In the genomic region with DNA sequence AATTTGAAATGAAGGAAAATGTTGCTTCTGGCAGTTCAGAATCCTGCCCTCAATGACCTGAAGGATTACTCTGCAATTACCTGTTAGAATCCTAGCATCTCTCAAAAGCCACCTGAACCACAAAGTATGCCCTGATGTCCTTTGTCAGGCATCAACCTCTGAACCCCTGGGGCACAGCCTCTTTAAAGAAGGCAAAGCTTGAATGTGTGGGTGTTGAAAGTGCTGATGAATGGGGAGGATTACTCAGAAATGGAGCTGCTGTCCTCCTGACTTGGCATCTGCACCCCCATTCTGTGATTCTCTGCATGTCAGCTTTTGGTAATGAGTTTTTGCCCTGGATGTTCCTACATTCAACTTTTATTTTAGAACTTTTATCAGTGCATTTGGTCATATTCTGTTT, we compare ENCODE assay signal across 21 cellular contexts.
A peak's percentile ranks its signal among the peaks of the same experiment; 100 is the strongest.
DNase-seq lines count a peak whose midpoint lies in the region; ATAC-seq, FAIRE-seq and TF ChIP-seq lines count a peak whose summit lies in the region.
"Had no signal": no experiment of that assay in that cellular context is flagged by ENCODE, and none has a peak within 500 bp of the region (broad histone marks: within the 10 kb centered on the region; RNA-seq: fewer than 3 reads in every experiment).

No MANE protein-coding gene starts in this region.

- no peak for FAIRE-seq in RCC 7860 (lab: Jason Lieb, UNC)
- FAIRE-seq: GM12892 had no signal

- DNase-seq in endodermal cell = peak; percentile 46
- DNase-seq in RCC 7860 (ENCODE audit: low spot score) = no peak
- DNase-seq in T1000 (lab: John Stamatoyannopoulos, UW) = no peak
- no peak for DNase-seq in foreskin melanocyte
- DNase-seq in NCI-H524 treated with DMSO at 0.1 percent for 48 hours (lab: John Stamatoyannopoulos, UW) = no peak
- DNase-seq: Caco-2; CD4-positive, CD25-positive, alpha-beta regulatory T cell; DMS 273 treated with DMSO at 0.1 percent for 48 hours; DMS79 treated with DMSO at 0.1 percent for 48 hours; NCI-H1105; NCI-H146; NCI-H2029; NCI-H345; NCI-H526; OCI-M1 had no signal

- no peaks in the 10 kb centered on the region for H3K9me3 Mint-ChIP-seq in endodermal cell

- no peak overlapping the region for H3K4me3 Mint-ChIP-seq in endodermal cell
- H3K4me3 Mint-ChIP-seq: CD4-positive, CD25-positive, alpha-beta regulatory T cell; IgD-negative memory B cell had no signal

- ATAC-seq in HG02759 (IDR thresholded peaks at IDR 0.05; ENCODE audit: unreplicated experiment) = peak; percentile 53
- ATAC-seq in HG03378 (IDR thresholded peaks at IDR 0.05; ENCODE audit: unreplicated experiment) = peak; percentile 50
- ATAC-seq: Right ventricle myocardium inferior had no signal

- H3K36me3 ChIP-seq in endodermal cell (ENCODE audit: control insufficient read depth, insufficient read depth, low read length) = no peaks in the 10 kb centered on the region
- H3K36me3 ChIP-seq: SJSA1 had no signal

- H3K4me1 Mint-ChIP-seq in endodermal cell = peaks cover 4% of the 10 kb centered on the region
- H3K4me1 Mint-ChIP-seq: CD4-positive, CD25-positive, alpha-beta regulatory T cell had no signal

- H3K27me3 Mint-ChIP-seq in endodermal cell (ENCODE audit: insufficient read depth) = no peaks in the 10 kb centered on the region

- no peak overlapping the region for H3K27ac ChIP-seq in endodermal cell (ENCODE audit: low read depth, low read length)
- H3K27ac ChIP-seq: SJSA1 had no signal

- TF ChIP-seq CTCF in endodermal cell (conservative IDR thresholded peaks at IDR 0.05) = no peak

- no peaks in the 10 kb centered on the region for H3K9me3 ChIP-seq in endodermal cell (ENCODE audit: control insufficient read depth, low read length)
- H3K9me3 ChIP-seq: Caco-2, SJSA1 had no signal

- H3K4me1 ChIP-seq in endodermal cell (ENCODE audit: control insufficient read depth, insufficient read depth, low read length) = no peaks in the 10 kb centered on the region
- H3K4me1 ChIP-seq: Caco-2, SJSA1 had no signal

- no peaks in the 10 kb centered on the region for H3K36me3 Mint-ChIP-seq in endodermal cell (ENCODE audit: low read depth)
- H3K36me3 Mint-ChIP-seq: CD4-positive, CD25-positive, alpha-beta regulatory T cell; IgD-negative memory B cell had no signal

- no peaks in the 10 kb centered on the region for H3K27me3 ChIP-seq in endodermal cell (ENCODE audit: control insufficient read depth, insufficient read depth, low read length, poor library complexity, severe bottlenecking)
- H3K27me3 ChIP-seq: SJSA1 had no signal

- no peak overlapping the region for H3K9ac ChIP-seq in endodermal cell (ENCODE audit: extremely low read depth, low read length, poor library complexity, severe bottlenecking)

- no peak overlapping the region for H3K27ac Mint-ChIP-seq in endodermal cell
- H3K27ac Mint-ChIP-seq: CD4-positive, CD25-positive, alpha-beta regulatory T cell; IgD-negative memory B cell had no signal

- no peak overlapping the region for H3K4me3 ChIP-seq in endodermal cell (ENCODE audit: low read length)
- H3K4me3 ChIP-seq: SJSA1 had no signal
